8 cellular contexts compared by ENCODE assay signal in genomic region chr2:30711646-30712085, GRCh38.
DNase-seq lines count a peak whose midpoint lies in the region; ATAC-seq and TF ChIP-seq lines count a peak whose summit lies in the region.

No MANE protein-coding gene starts in this region.

- DNase-seq in BJ (ENCODE audit: low read depth) (peak; percentile 50), GM19240 (ENCODE audit: insufficient read length, low spot score) (peak; percentile 67), NCI-H345 (lab: John Stamatoyannopoulos, UW) (peak; percentile 92), left colon (peak; percentile 86 to 89)
- peak; percentile 56 to 72 (median 62) for DNase-seq in activated CD4-positive, CD25-positive, alpha-beta regulatory T cell (lab: John Stamatoyannopoulos, UW)
- peak; percentile 82 for DNase-seq in central memory CD4-positive, alpha-beta T cell
- peak; percentile 91 for DNase-seq in stimulated activated CD4-positive, alpha-beta T cell treated with anti-CD3 and anti-CD28 coated beads, Interleukin-4, amount 100 ng/mL, for 24 hours

- ATAC-seq in HG03342 (IDR thresholded peaks at IDR 0.05; ENCODE audit: unreplicated experiment) (peak; percentile 79), left colon (peak; percentile 80)

- TF ChIP-seq CTCF in BJ (IDR thresholded peaks at IDR 0.05; ENCODE audit: insufficient read depth, low read depth, low read length), result peak; percentile 100

- CTCF ChIA-PET in BJ (lab: Yijun Ruan, JAX), result interaction anchor here (0.7 to 14.9 kb wide), 64 partner anchors 9 to 1020 kb away, joined by 3 to 365 read pairs (median 4); partner anchors contain the start of genes EHD3 and LCLAT1

- H3K36me3 ChIP-seq in BJ (ENCODE audit: control insufficient read depth, insufficient read depth, low read length), result no peaks in the 10 kb centered on the region

- no peak overlapping the region for H3K4me3 ChIP-seq in BJ (ENCODE audit: low read depth, low read length)

- POLR2A ChIA-PET in BJ (lab: Charles Lee), result interaction anchor here (1.2 kb wide), 1 partner anchor 547 kb away, joined by 8 read pairs; no protein-coding TSS in a partner anchor

- intact Hi-C loops in left colon (cut with DNase I, micrococcal nuclease), result loop anchor here (2.0 to 10.0 kb wide), 3 partner anchors 461 to 623 kb away; no protein-coding TSS in a partner anchor

- H3K27me3 ChIP-seq in BJ (ENCODE audit: control insufficient read depth, insufficient read depth, low read length), result no peaks in the 10 kb centered on the region
